ENCODE assay signal across 14 cellular contexts in genomic region chr17:4970273-4970672, GRCh38. TPM values are rescaled to one million over a fixed set of nuclear protein-coding genes. Genes with fewer than 3 reads are reported as not detected.
A peak's percentile ranks its signal among the peaks of the same experiment; 100 is the strongest.
DNase-seq lines count a peak whose midpoint lies in the region; ATAC-seq and TF ChIP-seq lines count a peak whose summit lies in the region.
"Had no signal": no experiment of that assay in that cellular context is flagged by ENCODE, and none has a peak within 500 bp of the region (broad histone marks: within the 10 kb centered on the region; RNA-seq: fewer than 3 reads in every experiment).

No MANE protein-coding gene starts in this region.

- H3K9me3 Mint-ChIP-seq in T-helper 2 cell treated with Interferon-gamma antibody and Interleukin-4, amounts not matched to agents 5 μg/mL and 100 μg/mL, for 36 hours, result no peaks in the 10 kb centered on the region
- no peaks in the 10 kb centered on the region for H3K9me3 Mint-ChIP-seq in stimulated activated naive B cell treated with anti-CD40 and anti-IgM and Interleukin-4, amounts not matched to agents 10 μg/mL and 1 μg/mL and 100 μg/mL, for 72 hours

- no peak overlapping the region for H2AK5ac ChIP-seq in mesendoderm (ENCODE audit: low read length)

- H2BK5ac ChIP-seq in mesendoderm (ENCODE audit: low read length), result no peak overlapping the region

- no peak for DNase-seq in T-helper 2 cell treated with Interferon-gamma antibody and Interleukin-4, amounts not matched to agents 5 μg/mL and 100 μg/mL, for 36 hours (ENCODE audit: low spot score)
- no peak for DNase-seq in T-helper 2 cell
- no peak for DNase-seq in SJSA1 (ENCODE audit: low read depth in 1 of 2, low spot score in 2 of 2)
- DNase-seq in left lung, result no peak
- DNase-seq in stimulated activated naive B cell treated with anti-CD40 and anti-IgM and Interleukin-4, amounts not matched to agents 10 μg/mL and 1 μg/mL and 100 μg/mL, for 72 hours, result no peak
- DNase-seq in mesendoderm, result no peak
- no peak for DNase-seq in NCI-H446 (lab: John Stamatoyannopoulos, UW)
- DNase-seq in body of pancreas, result no peak
- DNase-seq: caudate nucleus, head of caudate nucleus, NCI-H345 had no signal

- no peak overlapping the region for H2BK15ac ChIP-seq in mesendoderm (replicated peaks; ENCODE audit: low read depth)

- no peak overlapping the region for H3K23ac ChIP-seq in mesendoderm (ENCODE audit: low read length)

- H3K18ac ChIP-seq in mesendoderm (ENCODE audit: low read length), result no peak overlapping the region

- no peak overlapping the region for H3K9ac ChIP-seq in mesendoderm (ENCODE audit: low read length)

- H4K8ac ChIP-seq in mesendoderm (ENCODE audit: low read depth, low read length), result no peak overlapping the region

- peaks cover 47% of the 10 kb centered on the region for H3K36me3 Mint-ChIP-seq in T-helper 2 cell treated with Interferon-gamma antibody and Interleukin-4, amounts not matched to agents 5 μg/mL and 100 μg/mL, for 36 hours (ENCODE audit: low read depth)
- H3K36me3 Mint-ChIP-seq in stimulated activated naive B cell treated with anti-CD40 and anti-IgM and Interleukin-4, amounts not matched to agents 10 μg/mL and 1 μg/mL and 100 μg/mL, for 72 hours, result peaks cover 51 to 52% of the 10 kb centered on the region in 2 donors

- H3K27ac ChIP-seq in SJSA1, result peak overlapping the region; percentile 93
- peak overlapping the region; percentile 93 to 94 for H3K27ac ChIP-seq in left lung
- H3K27ac ChIP-seq in mesendoderm (ENCODE audit: low read depth, low read length), result no peak overlapping the region
- peak overlapping the region in 1 of 4 donors; percentile 29 for H3K27ac ChIP-seq in body of pancreas

- H2BK120ac ChIP-seq in mesendoderm (ENCODE audit: low read depth, low read length), result no peak overlapping the region

- H3K4me2 ChIP-seq in mesendoderm (ENCODE audit: low read length), result no peak overlapping the region

- H3K27me3 ChIP-seq in SJSA1 (replicated peaks), result no peaks in the 10 kb centered on the region
- no peaks in the 10 kb centered on the region for H3K27me3 ChIP-seq in left lung
- H3K27me3 ChIP-seq in mesendoderm (ENCODE audit: insufficient read depth, low read length, poor library complexity), result no peaks in the 10 kb centered on the region
- H3K27me3 ChIP-seq in body of pancreas, result no peaks in the 10 kb centered on the region

- H3K4me1 ChIP-seq in SJSA1 (replicated peaks), result peaks cover 39% of the 10 kb centered on the region
- peaks cover 17 to 58% of the 10 kb centered on the region in 2 donors for H3K4me1 ChIP-seq in left lung
- peaks cover 4% of the 10 kb centered on the region for H3K4me1 ChIP-seq in mesendoderm (ENCODE audit: control insufficient read depth, low read depth, low read length)
- H3K4me1 ChIP-seq in body of pancreas, result peaks cover 24% of the 10 kb centered on the region

- H3K79me1 ChIP-seq in mesendoderm (ENCODE audit: low read length), result peaks cover 8% of the 10 kb centered on the region

- no peak overlapping the region for H3K4ac ChIP-seq in mesendoderm (ENCODE audit: low read depth, low read length)

- H3K4me1 Mint-ChIP-seq in T-helper 2 cell treated with Interferon-gamma antibody and Interleukin-4, amounts not matched to agents 5 μg/mL and 100 μg/mL, for 36 hours (ENCODE audit: low read depth), result peaks cover 6% of the 10 kb centered on the region
- H3K4me1 Mint-ChIP-seq in stimulated activated naive B cell treated with anti-CD40 and anti-IgM and Interleukin-4, amounts not matched to agents 10 μg/mL and 1 μg/mL and 100 μg/mL, for 72 hours, result peaks cover 15 to 23% of the 10 kb centered on the region in 2 donors

- peaks cover 6% of the 10 kb centered on the region for H3K79me2 ChIP-seq in mesendoderm (ENCODE audit: control insufficient read depth, insufficient read depth, low read length)

- H3K9me3 ChIP-seq in SJSA1 (replicated peaks) (no peaks in the 10 kb centered on the region), left lung (no peaks in the 10 kb centered on the region), body of pancreas (no peaks in the 10 kb centered on the region)
- H3K9me3 ChIP-seq: A549 had no signal

- TF ChIP-seq CTCF in left lung (IDR thresholded peaks at IDR 0.05) (no peak), body of pancreas (IDR thresholded peaks at IDR 0.05) (no peak)

- H3K56ac ChIP-seq in mesendoderm (ENCODE audit: low read length), result no peak overlapping the region

- no CpG with 5 or more reads among the region's 8 CpGs for WGBS in mesendoderm (ENCODE audit: extremely low coverage, insufficient coverage, low lambda C conversion rate)
- 93 to 98% methylated on average over 8 of the region's 8 CpGs for WGBS in body of pancreas, 2 donors

- TF ChIP-seq POLR2A in body of pancreas (IDR thresholded peaks at IDR 0.05), result no peak

- no peak overlapping the region for H4K5ac ChIP-seq in mesendoderm (ENCODE audit: low read length)

- H3K36me3 ChIP-seq in SJSA1, result peaks cover 87% of the 10 kb centered on the region
- H3K36me3 ChIP-seq in left lung, result peaks cover 0 to 67% of the 10 kb centered on the region in 2 donors
- H3K36me3 ChIP-seq in mesendoderm (ENCODE audit: control insufficient read depth, insufficient read depth, low read length), result no peaks in the 10 kb centered on the region
- H3K36me3 ChIP-seq in body of pancreas (replicated peaks in 1 of 2; ENCODE audit: insufficient read depth in 1 of 2, low read depth in 2 of 2), result peaks cover 0 to 4% of the 10 kb centered on the region in 2 donors

- peak overlapping the region; percentile 23 for H3K4me3 Mint-ChIP-seq in T-helper 2 cell treated with Interferon-gamma antibody and Interleukin-4, amounts not matched to agents 5 μg/mL and 100 μg/mL, for 36 hours
- H3K4me3 Mint-ChIP-seq in stimulated activated naive B cell treated with anti-CD40 and anti-IgM and Interleukin-4, amounts not matched to agents 10 μg/mL and 1 μg/mL and 100 μg/mL, for 72 hours, result no peak overlapping the region

- no peak for ATAC-seq in left lung
- ATAC-seq in stimulated activated naive B cell treated with anti-CD40 and anti-IgM and Interleukin-4, amounts not matched to agents 10 μg/mL and 1 μg/mL and 100 μg/mL, for 72 hours (replicated peaks), result no peak
- no peak for ATAC-seq in body of pancreas
- ATAC-seq: A549 had no signal

- peak overlapping the region; percentile 67 for H3K27ac Mint-ChIP-seq in T-helper 2 cell treated with Interferon-gamma antibody and Interleukin-4, amounts not matched to agents 5 μg/mL and 100 μg/mL, for 36 hours
- H3K27ac Mint-ChIP-seq in stimulated activated naive B cell treated with anti-CD40 and anti-IgM and Interleukin-4, amounts not matched to agents 10 μg/mL and 1 μg/mL and 100 μg/mL, for 72 hours, result peak overlapping the region; percentile 43
- H3K27ac Mint-ChIP-seq: activated CD4-positive, alpha-beta T cell treated with anti-CD3 and anti-CD28 coated beads for 36 hours had no signal

- H3K4me3 ChIP-seq in SJSA1 (no peak overlapping the region), left lung (no peak overlapping the region), mesendoderm (ENCODE audit: low read length) (no peak overlapping the region), body of pancreas (no peak overlapping the region)
- H3K4me3 ChIP-seq: A549, skin epidermis had no signal

- intact Hi-C loops in left lung (cut with DNase I) (loop anchor here in 1 of 2 donors (10.0 kb wide), 1 partner anchor 65 kb away; the partner anchor contains the start of gene CHRNE), body of pancreas (cut with DNase I) (no loop called here)

- H3K27me3 Mint-ChIP-seq in T-helper 2 cell treated with Interferon-gamma antibody and Interleukin-4, amounts not matched to agents 5 μg/mL and 100 μg/mL, for 36 hours (ENCODE audit: low read depth), result no peaks in the 10 kb centered on the region
- H3K27me3 Mint-ChIP-seq in stimulated activated naive B cell treated with anti-CD40 and anti-IgM and Interleukin-4, amounts not matched to agents 10 μg/mL and 1 μg/mL and 100 μg/mL, for 72 hours, result no peaks in the 10 kb centered on the region
- H3K27me3 Mint-ChIP-seq: activated CD4-positive, alpha-beta T cell treated with anti-CD3 and anti-CD28 coated beads for 36 hours had no signal

RNA-seq across cellular contexts. Expression of gene SPAG7, which starts 2.7 kb away (rescaled TPM):
- total RNA-seq in SJSA1 (2014; rRNA removed; shearing (Covaris generic)), result 63.5 and 71.4 TPM in 2 replicates
- total RNA-seq in left lung (10 to 100 TPM; 47.2 to 59.3 TPM), body of pancreas (10 to 100 TPM; 26.2 to 29.0 TPM)
- 65.0 TPM for polyA plus RNA-seq in mesendoderm (2013, experiment 1 of 2)
- polyA plus RNA-seq in mesendoderm (2013, experiment 2 of 2), result 63.7 TPM

RNA-seq across cellular contexts. Expression of gene CAMTA2, which starts 17.2 kb away (rescaled TPM):
- total RNA-seq in SJSA1 (2014; rRNA removed; shearing (Covaris generic)), result 6.3 and 19.7 TPM in 2 replicates
- total RNA-seq in left lung (10 to 100 TPM; 51.3 to 64.9 TPM), body of pancreas (10 to 100 TPM; 17.1 to 48.8 TPM)
- polyA plus RNA-seq in mesendoderm (2013, experiment 1 of 2), result 8.5 TPM
- 9.6 TPM for polyA plus RNA-seq in mesendoderm (2013, experiment 2 of 2)

RNA-seq across cellular contexts. Expression of gene ENO3, which starts 19.4 kb away (rescaled TPM):
- total RNA-seq in SJSA1 (2014; rRNA removed; shearing (Covaris generic)), result 5.2 and 6.6 TPM in 2 replicates
- total RNA-seq in left lung, result 10 to 100 TPM; 15.0 to 15.9 TPM
- 8.2 TPM for polyA plus RNA-seq in mesendoderm (2013, experiment 1 of 2)
- polyA plus RNA-seq in mesendoderm (2013, experiment 2 of 2), result 9.8 TPM
- 1 to 10 TPM; 3.3 to 3.6 TPM for total RNA-seq in body of pancreas

RNA-seq across cellular contexts. Expression of gene PFN1, which starts 21.9 kb away (rescaled TPM):
- total RNA-seq in SJSA1 (2014; rRNA removed; shearing (Covaris generic)), result 1,207 and 1,337 TPM in 2 replicates
- total RNA-seq in left lung (100 to 1,000 TPM; 619 to 987 TPM), body of pancreas (100 to 1,000 TPM; 164 to 180 TPM)
- polyA plus RNA-seq in mesendoderm (2013, experiment 1 of 2), result 2,067 TPM
- 2,097 TPM for polyA plus RNA-seq in mesendoderm (2013, experiment 2 of 2)

RNA-seq across cellular contexts. Expression of gene INCA1, which starts 27.0 kb away (rescaled TPM):
- 1.1 and 2.7 TPM in 2 replicates for total RNA-seq in SJSA1 (2014; rRNA removed; shearing (Covaris generic))
- 1 to 10 TPM; 1.0 to 2.4 TPM for total RNA-seq in left lung
- polyA plus RNA-seq in mesendoderm (2013, experiment 1 of 2), result 0.63 TPM
- 0.69 TPM for polyA plus RNA-seq in mesendoderm (2013, experiment 2 of 2)
- total RNA-seq in body of pancreas, result 1 to 10 TPM in 1 of 2 donors, not detected in 1; 1.0 TPM
